Comparison of ENCODE assay signal across 2 cellular contexts in the genomic region with DNA sequence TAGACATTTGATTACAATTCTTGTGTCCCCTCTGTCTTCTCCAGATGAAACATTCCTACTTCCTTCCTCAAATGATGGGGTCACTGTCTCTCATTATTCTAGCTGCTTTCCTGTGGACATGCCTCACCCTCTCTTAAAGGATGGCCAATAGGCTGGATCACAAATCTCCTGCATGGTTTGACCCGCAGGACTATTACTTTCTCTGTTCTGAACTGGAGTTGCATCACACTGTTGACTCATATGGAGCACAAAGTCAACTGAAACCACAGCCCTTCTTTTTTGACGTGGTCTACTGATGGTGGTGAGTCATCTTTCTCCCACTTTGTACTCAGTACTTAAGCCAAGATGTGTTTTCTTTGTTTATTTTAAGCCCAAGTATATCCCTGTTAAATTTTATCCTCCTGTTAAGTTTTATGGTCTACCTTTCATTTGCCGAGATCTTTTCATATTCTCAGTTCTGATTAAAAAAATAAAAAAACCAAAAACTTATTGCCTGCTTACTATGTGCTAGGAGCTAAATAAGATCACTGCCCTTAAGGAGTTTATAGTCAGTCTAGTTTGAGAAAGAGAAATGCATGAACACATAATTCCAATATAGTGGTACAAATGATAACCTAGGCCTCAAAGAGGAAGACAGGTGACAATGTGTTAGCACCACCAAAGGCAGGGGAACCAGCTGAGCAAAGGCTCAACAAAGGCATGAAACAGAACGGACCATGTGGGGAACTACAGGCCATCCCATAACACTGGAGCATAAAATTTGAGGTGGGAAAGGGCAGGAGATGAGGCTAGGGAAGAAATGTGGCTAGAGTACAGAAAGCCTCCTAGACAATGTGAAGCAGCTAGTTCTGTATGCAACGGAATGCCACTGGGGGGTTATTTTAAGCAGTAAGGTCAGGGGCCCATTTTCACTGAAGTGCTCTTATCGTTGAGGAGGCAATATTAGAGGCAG.
TF ChIP-seq lines count a peak whose summit lies in the region.

No MANE protein-coding gene starts in this region.

TF ChIP-seq in HCT116, 20 proteins besides CTCF, POLR2A, EP300 and RAD21 (continued from another document):
- TF ChIP-seq SIN3A (IDR thresholded peaks at IDR 0.05; ENCODE audit: low read depth) (peak; percentile 89), ELF1 (IDR thresholded peaks at IDR 0.05; ENCODE audit: borderline replicate concordance, low read depth) (no peak; the same call in 1 of the 2 replicates), TCF7L2 (IDR thresholded peaks at IDR 0.05; ENCODE audit: borderline replicate concordance, extremely low read depth, insufficient read depth, insufficient read length) (peak; percentile 88), POLR2AphosphoS5 (IDR thresholded peaks at IDR 0.05; ENCODE audit: low read depth, low read length) (peak; percentile 71), ZNF274 (IDR thresholded peaks at IDR 0.05; ENCODE audit: low read depth, low read length) (no peak), CEBPB (IDR thresholded peaks at IDR 0.05; ENCODE audit: low read depth) (peak; percentile 100), EZH2 (IDR thresholded peaks at IDR 0.05) (no peak), CBX3 (IDR thresholded peaks at IDR 0.05; ENCODE audit: low read depth) (peak; percentile 99), ZBTB33 (IDR thresholded peaks at IDR 0.05; ENCODE audit: extremely low read depth, insufficient replicate concordance, low read length) (peak; percentile 85), EZH2phosphoT487 (IDR thresholded peaks at IDR 0.05; ENCODE audit: borderline replicate concordance) (no peak), ZFX (IDR thresholded peaks at IDR 0.05) (no peak; the same call in 1 of the 2 replicates), YY1 (IDR thresholded peaks at IDR 0.05; ENCODE audit: extremely low read depth, insufficient replicate concordance, low read depth, low read length) (peak; percentile 71), REST (IDR thresholded peaks at IDR 0.05; ENCODE audit: low read depth) (no peak), ATF3 (IDR thresholded peaks at IDR 0.05) (peak; percentile 96), EGR1 (IDR thresholded peaks at IDR 0.05; ENCODE audit: low read depth) (no peak), SRF (IDR thresholded peaks at IDR 0.05; ENCODE audit: low read depth) (peak; percentile 83), MAX (IDR thresholded peaks at IDR 0.05) (peak; percentile 85), FOSL1 (IDR thresholded peaks at IDR 0.05; ENCODE audit: low read depth) (peak; percentile 100), JUND (IDR thresholded peaks at IDR 0.05) (peak; percentile 99)

TF ChIP-seq in GM23338, 12 proteins besides CTCF, POLR2A, EP300 and RAD21:
- TF ChIP-seq REST (IDR thresholded peaks at IDR 0.05; ENCODE audit: unreplicated experiment): no peak
- TF ChIP-seq, protein P1, sequence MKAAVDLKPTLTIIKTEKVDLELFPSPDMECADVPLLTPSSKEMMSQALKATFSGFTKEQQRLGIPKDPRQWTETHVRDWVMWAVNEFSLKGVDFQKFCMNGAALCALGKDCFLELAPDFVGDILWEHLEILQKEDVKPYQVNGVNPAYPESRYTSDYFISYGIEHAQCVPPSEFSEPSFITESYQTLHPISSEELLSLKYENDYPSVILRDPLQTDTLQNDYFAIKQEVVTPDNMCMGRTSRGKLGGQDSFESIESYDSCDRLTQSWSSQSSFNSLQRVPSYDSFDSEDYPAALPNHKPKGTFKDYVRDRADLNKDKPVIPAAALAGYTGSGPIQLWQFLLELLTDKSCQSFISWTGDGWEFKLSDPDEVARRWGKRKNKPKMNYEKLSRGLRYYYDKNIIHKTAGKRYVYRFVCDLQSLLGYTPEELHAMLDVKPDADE (IDR thresholded peaks at IDR 0.05): no peak
- TF ChIP-seq EZH2phosphoT487 (IDR thresholded peaks at IDR 0.05; ENCODE audit: unreplicated experiment): no peak
- no peak for TF ChIP-seq ZNF114 (CRISPR knock-in tag; IDR thresholded peaks at IDR 0.05)
- no peak for TF ChIP-seq EZH2 (IDR thresholded peaks at IDR 0.05; ENCODE audit: low read depth, unreplicated experiment)
- TF ChIP-seq CREB1 (CRISPR knock-in tag; IDR thresholded peaks at IDR 0.05; ENCODE audit: low read depth): no peak
- no peak for TF ChIP-seq NANOG (IDR thresholded peaks at IDR 0.05; ENCODE audit: borderline replicate concordance)
- TF ChIP-seq ZNF331 (CRISPR knock-in tag; IDR thresholded peaks at IDR 0.05; ENCODE audit: low read depth): no peak
- TF ChIP-seq POLR2AphosphoS5 (IDR thresholded peaks at IDR 0.05; ENCODE audit: low read depth): no peak
